ENCODE assay signal across 9 cellular contexts in the genomic region with DNA sequence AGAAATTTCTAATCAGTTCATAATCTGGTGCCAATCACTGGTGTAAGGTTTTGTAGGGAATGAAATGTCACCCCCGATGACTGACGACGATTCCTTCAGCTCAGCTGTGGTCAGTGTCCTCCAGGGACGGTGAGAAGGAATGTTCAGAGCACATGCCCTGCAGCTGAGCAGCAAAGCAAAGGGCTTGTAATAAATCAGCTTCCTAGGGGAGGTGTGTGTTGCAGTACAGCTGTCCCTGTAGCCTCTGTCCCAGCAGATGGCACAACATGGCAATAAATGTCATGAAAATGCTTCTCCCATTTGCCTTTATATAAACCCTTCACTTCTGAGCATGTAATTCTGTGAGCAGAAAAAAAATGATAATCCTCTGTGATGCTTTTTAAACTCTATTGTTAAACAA.
DNase-seq lines count a peak whose midpoint lies in the region; ATAC-seq and TF ChIP-seq lines count a peak whose summit lies in the region.
"Had no signal": no experiment of that assay in that cellular context is flagged by ENCODE, and none has a peak within 500 bp of the region (broad histone marks: within the 10 kb centered on the region; RNA-seq: fewer than 3 reads in every experiment).

No MANE protein-coding gene starts in this region.

- peaks cover 2% of the 10 kb centered on the region for H3K9me3 Mint-ChIP-seq in nephron
- peaks cover 0 to 3% (median 0%) of the 10 kb centered on the region in 5 donors for H3K9me3 Mint-ChIP-seq in CD8-positive, alpha-beta memory T cell

- H3K4me1 Mint-ChIP-seq in nephron, result peaks cover 53% of the 10 kb centered on the region
- H3K4me1 Mint-ChIP-seq in CD8-positive, alpha-beta memory T cell, result no peaks in the 10 kb centered on the region

- POLR2A ChIA-PET in CD8-positive, alpha-beta memory T cell (lab: Charles Lee), result no interaction called here

- H3K4me3 Mint-ChIP-seq in nephron, result peak overlapping the region in 1 of 3 experiments; percentile 37
- no peak overlapping the region for H3K4me3 Mint-ChIP-seq in CD8-positive, alpha-beta memory T cell

- TF ChIP-seq CTCF in brain microvascular endothelial cell (IDR thresholded peaks at IDR 0.05; ENCODE audit: low read depth, low read length, missing control alignments), result peak; percentile 44
- peak; percentile 19 to 44 (median 25) for TF ChIP-seq CTCF in nephron (IDR thresholded peaks at IDR 0.05; ENCODE audit: unreplicated experiment in 3 of 3)

- no peaks in the 10 kb centered on the region for H3K27me3 Mint-ChIP-seq in nephron (ENCODE audit: low read depth)
- peaks cover 0 to 5% of the 10 kb centered on the region in 2 donors for H3K27me3 Mint-ChIP-seq in CD8-positive, alpha-beta memory T cell

- H3K36me3 ChIP-seq in brain microvascular endothelial cell (replicated peaks), result no peaks in the 10 kb centered on the region
- H3K36me3 ChIP-seq in CD8-positive, alpha-beta memory T cell (ENCODE audit: insufficient read depth, low read length), result no peaks in the 10 kb centered on the region
- H3K36me3 ChIP-seq: vagina had no signal

- no peak overlapping the region for H3K4me3 ChIP-seq in brain microvascular endothelial cell (ENCODE audit: low read depth, low read length)
- H3K4me3 ChIP-seq in CD8-positive, alpha-beta memory T cell (ENCODE audit: low read length), result no peak overlapping the region
- H3K4me3 ChIP-seq: vagina had no signal

- peak overlapping the region; percentile 26 to 46 (median 37) for H3K27ac Mint-ChIP-seq in nephron
- H3K27ac Mint-ChIP-seq in CD8-positive, alpha-beta memory T cell, result peak overlapping the region in 2 of 8 donors; percentile 23 to 29

- no peaks in the 10 kb centered on the region for H3K9me3 ChIP-seq in CD8-positive, alpha-beta memory T cell (ENCODE audit: low read length)
- H3K9me3 ChIP-seq: vagina had no signal

- no peaks in the 10 kb centered on the region for H3K4me1 ChIP-seq in CD8-positive, alpha-beta memory T cell (ENCODE audit: insufficient read depth, low read length)

- in situ Hi-C loops in brain microvascular endothelial cell (cut with HindIII; ENCODE audit: low pct_ligation_motif_present, low sequenced_read_pairs), result no loop called here

- CTCF ChIA-PET in CD8-positive, alpha-beta memory T cell (lab: Charles Lee), result no interaction called here

- ATAC-seq in GM18907 (IDR thresholded peaks at IDR 0.05; ENCODE audit: unreplicated experiment), result no peak

- H3K27ac ChIP-seq in brain microvascular endothelial cell, result peak overlapping the region; percentile 26
- H3K27ac ChIP-seq in CD8-positive, alpha-beta memory T cell (ENCODE audit: low read depth, low read length), result no peak overlapping the region
- H3K27ac ChIP-seq: vagina had no signal

- DNase-seq in GDM1 (lab: John Stamatoyannopoulos, UW) (peak; percentile 46), NCI-H1930 (lab: John Stamatoyannopoulos, UW) (peak; percentile 5 to 42), brain microvascular endothelial cell (peak; percentile 63), C1 segment of cervical spinal cord (lab: John Stamatoyannopoulos, UW) (no peak), NCI-H2029 treated with DMSO at 0.1 percent for 48 hours (lab: John Stamatoyannopoulos, UW) (no peak)
- DNase-seq in CD8-positive, alpha-beta memory T cell, result no peak

- H3K36me3 Mint-ChIP-seq in nephron (ENCODE audit: low read depth), result peaks cover 7% of the 10 kb centered on the region
- H3K36me3 Mint-ChIP-seq in CD8-positive, alpha-beta memory T cell, result peaks cover 12 to 29% (median 12%) of the 10 kb centered on the region in 3 donors

- no peaks in the 10 kb centered on the region for H3K27me3 ChIP-seq in brain microvascular endothelial cell (replicated peaks)
- H3K27me3 ChIP-seq in CD8-positive, alpha-beta memory T cell (ENCODE audit: insufficient read depth, low read length, poor library complexity, severe bottlenecking), result no peaks in the 10 kb centered on the region
- H3K27me3 ChIP-seq: vagina had no signal

Comparison
In these comparisons a context has a peak if more than half of its experiments do, and no peak if none do; other contexts are left out.
1. DNase-seq: peak in GDM1 (single experiment), NCI-H1930 (2 of 2) and brain microvascular endothelial cell (single experiment); none in CD8-positive, alpha-beta memory T cell (0 of 5), C1 segment of cervical spinal cord (0 of 14) and NCI-H2029 treated with DMSO at 0.1 percent for 48 hours (single experiment).